In the genomic region with DNA sequence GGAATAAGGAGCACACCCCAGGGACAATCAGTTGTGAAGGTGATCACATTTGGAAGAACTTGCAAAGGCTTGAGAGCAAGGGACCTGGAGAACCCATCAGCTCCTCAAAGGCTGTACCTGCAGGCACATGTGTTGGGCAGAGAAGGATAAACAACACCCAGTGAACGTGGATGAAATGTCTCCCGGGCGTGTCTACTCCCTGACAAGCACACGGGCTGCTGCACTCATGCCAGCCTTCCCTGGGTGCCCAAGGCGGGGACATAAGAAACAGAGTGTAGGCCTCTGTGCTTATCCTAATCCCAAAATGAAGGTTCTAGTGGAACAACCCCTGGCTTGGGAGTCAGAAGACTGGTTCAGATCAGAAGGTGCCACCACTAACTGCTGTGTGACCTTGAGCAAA, we compare ENCODE assay signal across 26 cellular contexts. TPM values are rescaled to one million over a fixed set of nuclear protein-coding genes. Genes with fewer than 3 reads are reported as not detected.
"Had no signal": no experiment of that assay in that cellular context is flagged by ENCODE, and none has a peak within 500 bp of the region (broad histone marks: within the 10 kb centered on the region; RNA-seq: fewer than 3 reads in every experiment).

No MANE protein-coding gene starts in this region.

- H3K27ac Mint-ChIP-seq: naive thymus-derived CD4-positive, alpha-beta T cell; nephron progenitor cell; stimulated activated effector memory CD8-positive, alpha-beta T cell treated with anti-CD3 and anti-CD28 coated beads, Interleukin-12 subunit alpha, Interleukin-12 subunit beta, amount 100 ng/mL, for 72 hours had no signal

- H3K27me3 ChIP-seq: esophagus muscularis mucosa, gastrocnemius medialis, heart right ventricle, testis, tibial nerve had no signal

- H3K36me3 ChIP-seq: esophagus muscularis mucosa, gastrocnemius medialis, heart right ventricle, neutrophil, tibial nerve had no signal

- H3K27ac ChIP-seq: epithelial cell of prostate, esophagus muscularis mucosa, gastrocnemius medialis, heart right ventricle, neutrophil, skin epidermis, testis, tibial nerve had no signal

- H3K4me3 Mint-ChIP-seq: central memory CD8-positive, alpha-beta T cell; naive thymus-derived CD4-positive, alpha-beta T cell; nephron progenitor cell; stimulated activated effector memory CD8-positive, alpha-beta T cell treated with anti-CD3 and anti-CD28 coated beads, Interleukin-12 subunit alpha, Interleukin-12 subunit beta, amount 100 ng/mL, for 72 hours had no signal

- DNase-seq: dermis blood vessel endothelial cell; effector CD4-positive, alpha-beta T cell; gastrocnemius medialis; heart right ventricle; left cardiac atrium; left ventricle myocardium superior; mesenchymal stem cell; midbrain; naive thymus-derived CD4-positive, alpha-beta T cell; nephron progenitor cell; stimulated activated CD4-positive, alpha-beta T cell treated with anti-CD3 and anti-CD28 coated beads, Interleukin-4, amount 100 ng/mL, for 1 hour; stimulated activated CD8-positive, alpha-beta memory T cell treated with anti-CD3 and anti-CD28 coated beads, Interleukin-4, amount 100 ng/mL, for 48 hours; stimulated activated naive CD8-positive, alpha-beta T cell treated with anti-CD3 and anti-CD28 coated beads, Interleukin-15, Interleukin-2, amounts not matched to agents 100 U/mL and 50 U/mL, for 24 hours; testis had no signal

- H3K4me1 Mint-ChIP-seq: central memory CD8-positive, alpha-beta T cell; naive thymus-derived CD4-positive, alpha-beta T cell; stimulated activated effector memory CD8-positive, alpha-beta T cell treated with anti-CD3 and anti-CD28 coated beads, Interleukin-12 subunit alpha, Interleukin-12 subunit beta, amount 100 ng/mL, for 72 hours had no signal

- H3K9me3 Mint-ChIP-seq: central memory CD8-positive, alpha-beta T cell; nephron progenitor cell; stimulated activated effector memory CD8-positive, alpha-beta T cell treated with anti-CD3 and anti-CD28 coated beads, Interleukin-12 subunit alpha, Interleukin-12 subunit beta, amount 100 ng/mL, for 72 hours had no signal

- H3K9me3 ChIP-seq: esophagus muscularis mucosa, gastrocnemius medialis, heart right ventricle, neutrophil, testis, tibial nerve had no signal

- ATAC-seq: gastrocnemius medialis; heart right ventricle; left cardiac atrium; left ventricle myocardium superior; naive thymus-derived CD4-positive, alpha-beta T cell; stimulated activated effector memory CD8-positive, alpha-beta T cell treated with anti-CD3 and anti-CD28 coated beads, Interleukin-12 subunit alpha, Interleukin-12 subunit beta, amount 100 ng/mL, for 72 hours; stimulated activated naive CD8-positive, alpha-beta T cell treated with anti-CD3 and anti-CD28 coated beads, Interleukin-15, Interleukin-2, amounts not matched to agents 100 U/mL and 50 U/mL, for 24 hours had no signal

- H3K36me3 Mint-ChIP-seq: naive thymus-derived CD4-positive, alpha-beta T cell; stimulated activated effector memory CD8-positive, alpha-beta T cell treated with anti-CD3 and anti-CD28 coated beads, Interleukin-12 subunit alpha, Interleukin-12 subunit beta, amount 100 ng/mL, for 72 hours had no signal

- H3K4me3 ChIP-seq: esophagus muscularis mucosa, gastrocnemius medialis, heart right ventricle, lung, skin epidermis, testis, tibial nerve had no signal

RNA-seq across cellular contexts. Expression of a gene that starts 46.7 kb away (rescaled TPM):
- total RNA-seq: fibroblast of villous mesenchyme, osteoblast, pulmonary artery endothelial cell had no signal
- polyA plus RNA-seq: keratinocyte; naive thymus-derived CD4-positive, alpha-beta T cell had no signal
